ENCODE assay signal across 1 cellular context in genomic region chr22:30208631-30209603, GRCh38.
TF ChIP-seq lines count a peak whose summit lies in the region.

No MANE protein-coding gene starts in this region.

TF ChIP-seq in HepG2, 621 proteins besides CTCF, POLR2A, EP300 and RAD21 (continued from another document and continues in another):
- TF ChIP-seq, protein P1, sequence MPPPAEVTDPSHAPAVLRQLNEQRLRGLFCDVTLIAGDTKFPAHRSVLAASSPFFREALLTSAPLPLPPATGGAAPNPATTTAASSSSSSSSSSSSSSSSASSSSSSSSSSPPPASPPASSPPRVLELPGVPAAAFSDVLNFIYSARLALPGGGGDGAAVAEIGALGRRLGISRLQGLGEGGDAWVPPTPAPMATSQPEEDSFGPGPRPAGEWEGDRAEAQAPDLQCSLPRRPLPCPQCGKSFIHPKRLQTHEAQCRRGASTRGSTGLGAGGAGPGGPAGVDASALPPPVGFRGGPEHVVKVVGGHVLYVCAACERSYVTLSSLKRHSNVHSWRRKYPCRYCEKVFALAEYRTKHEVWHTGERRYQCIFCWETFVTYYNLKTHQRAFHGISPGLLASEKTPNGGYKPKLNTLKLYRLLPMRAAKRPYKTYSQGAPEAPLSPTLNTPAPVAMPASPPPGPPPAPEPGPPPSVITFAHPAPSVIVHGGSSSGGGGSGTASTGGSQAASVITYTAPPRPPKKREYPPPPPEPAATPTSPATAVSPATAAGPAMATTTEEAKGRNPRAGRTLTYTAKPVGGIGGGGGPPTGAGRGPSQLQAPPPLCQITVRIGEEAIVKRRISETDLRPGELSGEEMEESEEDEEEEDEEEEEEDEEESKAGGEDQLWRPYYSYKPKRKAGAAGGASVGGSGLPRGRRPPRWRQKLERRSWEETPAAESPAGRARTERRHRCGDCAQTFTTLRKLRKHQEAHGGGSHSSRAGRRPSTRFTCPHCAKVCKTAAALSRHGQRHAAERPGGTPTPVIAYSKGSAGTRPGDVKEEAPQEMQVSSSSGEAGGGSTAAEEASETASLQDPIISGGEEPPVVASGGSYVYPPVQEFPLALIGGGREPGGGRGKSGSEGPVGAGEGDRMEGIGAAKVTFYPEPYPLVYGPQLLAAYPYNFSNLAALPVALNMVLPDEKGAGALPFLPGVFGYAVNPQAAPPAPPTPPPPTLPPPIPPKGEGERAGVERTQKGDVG (CRISPR knock-in tag; IDR thresholded peaks at IDR 0.05; ENCODE audit: borderline replicate concordance): no peak
- TF ChIP-seq ZNF251 (CRISPR knock-in tag; IDR thresholded peaks at IDR 0.05) (no peak), ZNF468 (CRISPR knock-in tag; IDR thresholded peaks at IDR 0.05) (no peak), ZNF350 (CRISPR knock-in tag; IDR thresholded peaks at IDR 0.05; ENCODE audit: borderline replicate concordance, low read depth) (no peak), CHCHD3 (CRISPR knock-in tag; IDR thresholded peaks at IDR 0.05) (no peak), HDAC1 (CRISPR knock-in tag; IDR thresholded peaks at IDR 0.05) (no peak), SNRNP70 (IDR thresholded peaks at IDR 0.05; ENCODE audit: low read depth, low read length) (no peak), TBL1XR1 (IDR thresholded peaks at IDR 0.05; ENCODE audit: borderline replicate concordance, low read length, partially characterized antibody) (no peak), SRSF9 (IDR thresholded peaks at IDR 0.05; ENCODE audit: borderline replicate concordance, insufficient read depth, low read depth, low read length, poor library complexity, severe bottlenecking) (no peak), JUND (CRISPR knock-in tag; IDR thresholded peaks at IDR 0.05) (no peak), ZNF180 (CRISPR knock-in tag; IDR thresholded peaks at IDR 0.05; ENCODE audit: borderline replicate concordance, low read depth) (no peak), NCOA5 (CRISPR knock-in tag; IDR thresholded peaks at IDR 0.05) (no peak), AHR (CRISPR knock-in tag; IDR thresholded peaks at IDR 0.05) (no peak), ZBTB10 (CRISPR knock-in tag; IDR thresholded peaks at IDR 0.05; ENCODE audit: borderline replicate concordance) (no peak), STAG1 (CRISPR knock-in tag; IDR thresholded peaks at IDR 0.05) (no peak), ZNF335 (CRISPR knock-in tag; IDR thresholded peaks at IDR 0.05) (0 out of 2 replicates have a peak, but pooled peaks have one; percentile 11), ZNF281 (CRISPR knock-in tag; IDR thresholded peaks at IDR 0.05; ENCODE audit: borderline replicate concordance) (no peak), ZFP1 (CRISPR knock-in tag; IDR thresholded peaks at IDR 0.05) (no peak), TCF12 (IDR thresholded peaks at IDR 0.05) (no peak), TCF12 (CRISPR knock-in tag; IDR thresholded peaks at IDR 0.05) (no peak), E2F1 (CRISPR knock-in tag; IDR thresholded peaks at IDR 0.05) (no peak), ZNF414 (CRISPR knock-in tag; IDR thresholded peaks at IDR 0.05) (no peak), ZNF235 (CRISPR knock-in tag; IDR thresholded peaks at IDR 0.05; ENCODE audit: borderline replicate concordance) (no peak), FUBP1 (CRISPR knock-in tag; IDR thresholded peaks at IDR 0.05; ENCODE audit: borderline replicate concordance) (no peak), ZNF17 (CRISPR knock-in tag; IDR thresholded peaks at IDR 0.05) (no peak), ZBTB33 (CRISPR knock-in tag; IDR thresholded peaks at IDR 0.05) (no peak; the same call in 1 of the 2 replicates), ZNF326 (CRISPR knock-in tag; IDR thresholded peaks at IDR 0.05; ENCODE audit: borderline replicate concordance) (no peak), ERF (CRISPR knock-in tag; IDR thresholded peaks at IDR 0.05) (peak; percentile 72; the same call in 1 of the 2 replicates), PITX1 (CRISPR knock-in tag; IDR thresholded peaks at IDR 0.05) (no peak)
- TF ChIP-seq, protein P2, sequence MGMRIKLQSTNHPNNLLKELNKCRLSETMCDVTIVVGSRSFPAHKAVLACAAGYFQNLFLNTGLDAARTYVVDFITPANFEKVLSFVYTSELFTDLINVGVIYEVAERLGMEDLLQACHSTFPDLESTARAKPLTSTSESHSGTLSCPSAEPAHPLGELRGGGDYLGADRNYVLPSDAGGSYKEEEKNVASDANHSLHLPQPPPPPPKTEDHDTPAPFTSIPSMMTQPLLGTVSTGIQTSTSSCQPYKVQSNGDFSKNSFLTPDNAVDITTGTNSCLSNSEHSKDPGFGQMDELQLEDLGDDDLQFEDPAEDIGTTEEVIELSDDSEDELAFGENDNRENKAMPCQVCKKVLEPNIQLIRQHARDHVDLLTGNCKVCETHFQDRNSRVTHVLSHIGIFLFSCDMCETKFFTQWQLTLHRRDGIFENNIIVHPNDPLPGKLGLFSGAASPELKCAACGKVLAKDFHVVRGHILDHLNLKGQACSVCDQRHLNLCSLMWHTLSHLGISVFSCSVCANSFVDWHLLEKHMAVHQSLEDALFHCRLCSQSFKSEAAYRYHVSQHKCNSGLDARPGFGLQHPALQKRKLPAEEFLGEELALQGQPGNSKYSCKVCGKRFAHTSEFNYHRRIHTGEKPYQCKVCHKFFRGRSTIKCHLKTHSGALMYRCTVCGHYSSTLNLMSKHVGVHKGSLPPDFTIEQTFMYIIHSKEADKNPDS (CRISPR knock-in tag; IDR thresholded peaks at IDR 0.05): no peak
- TF ChIP-seq, protein P3, sequence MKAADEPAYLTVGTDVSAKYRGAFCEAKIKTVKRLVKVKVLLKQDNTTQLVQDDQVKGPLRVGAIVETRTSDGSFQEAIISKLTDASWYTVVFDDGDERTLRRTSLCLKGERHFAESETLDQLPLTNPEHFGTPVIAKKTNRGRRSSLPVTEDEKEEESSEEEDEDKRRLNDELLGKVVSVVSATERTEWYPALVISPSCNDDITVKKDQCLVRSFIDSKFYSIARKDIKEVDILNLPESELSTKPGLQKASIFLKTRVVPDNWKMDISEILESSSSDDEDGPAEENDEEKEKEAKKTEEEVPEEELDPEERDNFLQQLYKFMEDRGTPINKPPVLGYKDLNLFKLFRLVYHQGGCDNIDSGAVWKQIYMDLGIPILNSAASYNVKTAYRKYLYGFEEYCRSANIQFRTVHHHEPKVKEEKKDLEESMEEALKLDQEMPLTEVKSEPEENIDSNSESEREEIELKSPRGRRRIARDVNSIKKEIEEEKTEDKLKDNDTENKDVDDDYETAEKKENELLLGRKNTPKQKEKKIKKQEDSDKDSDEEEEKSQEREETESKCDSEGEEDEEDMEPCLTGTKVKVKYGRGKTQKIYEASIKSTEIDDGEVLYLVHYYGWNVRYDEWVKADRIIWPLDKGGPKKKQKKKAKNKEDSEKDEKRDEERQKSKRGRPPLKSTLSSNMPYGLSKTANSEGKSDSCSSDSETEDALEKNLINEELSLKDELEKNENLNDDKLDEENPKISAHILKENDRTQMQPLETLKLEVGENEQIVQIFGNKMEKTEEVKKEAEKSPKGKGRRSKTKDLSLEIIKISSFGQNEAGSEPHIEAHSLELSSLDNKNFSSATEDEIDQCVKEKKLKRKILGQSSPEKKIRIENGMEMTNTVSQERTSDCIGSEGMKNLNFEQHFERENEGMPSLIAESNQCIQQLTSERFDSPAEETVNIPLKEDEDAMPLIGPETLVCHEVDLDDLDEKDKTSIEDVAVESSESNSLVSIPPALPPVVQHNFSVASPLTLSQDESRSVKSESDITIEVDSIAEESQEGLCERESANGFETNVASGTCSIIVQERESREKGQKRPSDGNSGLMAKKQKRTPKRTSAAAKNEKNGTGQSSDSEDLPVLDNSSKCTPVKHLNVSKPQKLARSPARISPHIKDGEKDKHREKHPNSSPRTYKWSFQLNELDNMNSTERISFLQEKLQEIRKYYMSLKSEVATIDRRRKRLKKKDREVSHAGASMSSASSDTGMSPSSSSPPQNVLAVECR (CRISPR knock-in tag; IDR thresholded peaks at IDR 0.05; ENCODE audit: borderline replicate concordance): no peak
